ENCODE assay signal across 2 cellular contexts in the genomic region with DNA sequence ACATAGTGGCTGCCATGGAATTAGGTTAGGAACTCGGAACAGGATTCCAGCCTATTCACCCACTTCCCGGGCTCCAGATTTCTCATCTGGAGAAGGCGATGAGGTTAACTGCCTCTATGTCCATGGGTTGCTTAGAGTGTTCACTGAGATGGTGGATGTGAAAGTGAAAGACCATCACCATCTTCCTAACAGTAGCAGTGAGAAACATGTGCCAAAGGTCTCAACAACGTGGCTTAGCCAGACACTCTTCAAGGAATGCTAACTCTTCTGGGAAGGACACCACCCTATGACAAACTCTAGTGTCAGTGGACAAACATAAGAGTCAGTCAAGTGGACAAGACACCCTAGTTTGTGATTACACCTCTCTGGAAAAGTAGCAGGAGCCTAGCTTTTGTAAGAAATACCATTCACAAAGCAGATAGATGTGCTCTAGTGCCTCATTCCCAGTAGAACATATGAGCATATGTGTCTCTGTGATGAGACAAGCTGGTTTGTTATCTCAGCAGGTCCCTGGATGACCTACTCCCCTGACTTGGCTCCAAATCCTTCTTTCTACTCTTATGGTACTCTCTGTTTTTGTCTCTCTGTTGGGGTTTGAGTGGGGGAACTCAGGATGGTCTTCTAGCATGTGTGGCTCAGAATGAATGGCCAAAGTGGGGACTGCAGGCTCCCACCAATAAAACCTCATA.
TF ChIP-seq lines count a peak whose summit lies in the region.

No MANE protein-coding gene starts in this region.

TF ChIP-seq in GM12878, 131 proteins besides CTCF, POLR2A, EP300 and RAD21:
- no peak for TF ChIP-seq ZBED1 (IDR thresholded peaks at IDR 0.05; ENCODE audit: borderline replicate concordance)
- no peak for TF ChIP-seq KLF5 (IDR thresholded peaks at IDR 0.05; ENCODE audit: partially characterized antibody)
- TF ChIP-seq ESRRA (IDR thresholded peaks at IDR 0.05; ENCODE audit: low read length): no peak
- no peak for TF ChIP-seq DPF2 (IDR thresholded peaks at IDR 0.05)
- TF ChIP-seq, protein P1, sequence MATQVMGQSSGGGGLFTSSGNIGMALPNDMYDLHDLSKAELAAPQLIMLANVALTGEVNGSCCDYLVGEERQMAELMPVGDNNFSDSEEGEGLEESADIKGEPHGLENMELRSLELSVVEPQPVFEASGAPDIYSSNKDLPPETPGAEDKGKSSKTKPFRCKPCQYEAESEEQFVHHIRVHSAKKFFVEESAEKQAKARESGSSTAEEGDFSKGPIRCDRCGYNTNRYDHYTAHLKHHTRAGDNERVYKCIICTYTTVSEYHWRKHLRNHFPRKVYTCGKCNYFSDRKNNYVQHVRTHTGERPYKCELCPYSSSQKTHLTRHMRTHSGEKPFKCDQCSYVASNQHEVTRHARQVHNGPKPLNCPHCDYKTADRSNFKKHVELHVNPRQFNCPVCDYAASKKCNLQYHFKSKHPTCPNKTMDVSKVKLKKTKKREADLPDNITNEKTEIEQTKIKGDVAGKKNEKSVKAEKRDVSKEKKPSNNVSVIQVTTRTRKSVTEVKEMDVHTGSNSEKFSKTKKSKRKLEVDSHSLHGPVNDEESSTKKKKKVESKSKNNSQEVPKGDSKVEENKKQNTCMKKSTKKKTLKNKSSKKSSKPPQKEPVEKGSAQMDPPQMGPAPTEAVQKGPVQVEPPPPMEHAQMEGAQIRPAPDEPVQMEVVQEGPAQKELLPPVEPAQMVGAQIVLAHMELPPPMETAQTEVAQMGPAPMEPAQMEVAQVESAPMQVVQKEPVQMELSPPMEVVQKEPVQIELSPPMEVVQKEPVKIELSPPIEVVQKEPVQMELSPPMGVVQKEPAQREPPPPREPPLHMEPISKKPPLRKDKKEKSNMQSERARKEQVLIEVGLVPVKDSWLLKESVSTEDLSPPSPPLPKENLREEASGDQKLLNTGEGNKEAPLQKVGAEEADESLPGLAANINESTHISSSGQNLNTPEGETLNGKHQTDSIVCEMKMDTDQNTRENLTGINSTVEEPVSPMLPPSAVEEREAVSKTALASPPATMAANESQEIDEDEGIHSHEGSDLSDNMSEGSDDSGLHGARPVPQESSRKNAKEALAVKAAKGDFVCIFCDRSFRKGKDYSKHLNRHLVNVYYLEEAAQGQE (IDR thresholded peaks at IDR 0.05; ENCODE audit: low read depth, low read length): no peak
- TF ChIP-seq FOXM1 (IDR thresholded peaks at IDR 0.05; ENCODE audit: low read depth, low read length): no peak
- TF ChIP-seq POLR2AphosphoS5 (IDR thresholded peaks at IDR 0.05; ENCODE audit: low read length): no peak
- TF ChIP-seq, protein P2, sequence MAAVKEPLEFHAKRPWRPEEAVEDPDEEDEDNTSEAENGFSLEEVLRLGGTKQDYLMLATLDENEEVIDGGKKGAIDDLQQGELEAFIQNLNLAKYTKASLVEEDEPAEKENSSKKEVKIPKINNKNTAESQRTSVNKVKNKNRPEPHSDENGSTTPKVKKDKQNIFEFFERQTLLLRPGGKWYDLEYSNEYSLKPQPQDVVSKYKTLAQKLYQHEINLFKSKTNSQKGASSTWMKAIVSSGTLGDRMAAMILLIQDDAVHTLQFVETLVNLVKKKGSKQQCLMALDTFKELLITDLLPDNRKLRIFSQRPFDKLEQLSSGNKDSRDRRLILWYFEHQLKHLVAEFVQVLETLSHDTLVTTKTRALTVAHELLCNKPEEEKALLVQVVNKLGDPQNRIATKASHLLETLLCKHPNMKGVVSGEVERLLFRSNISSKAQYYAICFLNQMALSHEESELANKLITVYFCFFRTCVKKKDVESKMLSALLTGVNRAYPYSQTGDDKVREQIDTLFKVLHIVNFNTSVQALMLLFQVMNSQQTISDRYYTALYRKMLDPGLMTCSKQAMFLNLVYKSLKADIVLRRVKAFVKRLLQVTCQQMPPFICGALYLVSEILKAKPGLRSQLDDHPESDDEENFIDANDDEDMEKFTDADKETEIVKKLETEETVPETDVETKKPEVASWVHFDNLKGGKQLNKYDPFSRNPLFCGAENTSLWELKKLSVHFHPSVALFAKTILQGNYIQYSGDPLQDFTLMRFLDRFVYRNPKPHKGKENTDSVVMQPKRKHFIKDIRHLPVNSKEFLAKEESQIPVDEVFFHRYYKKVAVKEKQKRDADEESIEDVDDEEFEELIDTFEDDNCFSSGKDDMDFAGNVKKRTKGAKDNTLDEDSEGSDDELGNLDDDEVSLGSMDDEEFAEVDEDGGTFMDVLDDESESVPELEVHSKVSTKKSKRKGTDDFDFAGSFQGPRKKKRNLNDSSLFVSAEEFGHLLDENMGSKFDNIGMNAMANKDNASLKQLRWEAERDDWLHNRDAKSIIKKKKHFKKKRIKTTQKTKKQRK (IDR thresholded peaks at IDR 0.05; ENCODE audit: low read depth, low read length): no peak
- no peak for TF ChIP-seq CHD2 (IDR thresholded peaks at IDR 0.05; ENCODE audit: borderline replicate concordance, low read depth, low read length)
- no peak for TF ChIP-seq ETV6 (conservative IDR thresholded peaks at IDR 0.05 in 1 of 2, IDR thresholded peaks at IDR 0.05 in 1 of 2; ENCODE audit: borderline replicate concordance in 1 of 2, low read depth in 1 of 2)

TF ChIP-seq in H1, 55 proteins besides CTCF, POLR2A, EP300 and RAD21:
- TF ChIP-seq TEAD4 (IDR thresholded peaks at IDR 0.05; ENCODE audit: low read depth, low read length): no peak
- TF ChIP-seq, protein P3, sequence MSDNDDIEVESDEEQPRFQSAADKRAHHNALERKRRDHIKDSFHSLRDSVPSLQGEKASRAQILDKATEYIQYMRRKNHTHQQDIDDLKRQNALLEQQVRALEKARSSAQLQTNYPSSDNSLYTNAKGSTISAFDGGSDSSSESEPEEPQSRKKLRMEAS (IDR thresholded peaks at IDR 0.05): no peak
- TF ChIP-seq POLR2AphosphoS5 (IDR thresholded peaks at IDR 0.05; ENCODE audit: low read depth, low read length): no peak
- TF ChIP-seq SIX5 (IDR thresholded peaks at IDR 0.05; ENCODE audit: low read depth, low read length): no peak
- no peak for TF ChIP-seq GTF2F1 (IDR thresholded peaks at IDR 0.05; ENCODE audit: borderline replicate concordance, low read depth, low read length)
- TF ChIP-seq FOSL1 (IDR thresholded peaks at IDR 0.05; ENCODE audit: insufficient read depth, low read depth, low read length): no peak
- no peak for TF ChIP-seq RFX5 (IDR thresholded peaks at IDR 0.05; ENCODE audit: borderline replicate concordance, low read depth, low read length)
- TF ChIP-seq JUN (IDR thresholded peaks at IDR 0.05; ENCODE audit: low read depth, low read length): no peak
- no peak for TF ChIP-seq RBBP5 (IDR thresholded peaks at IDR 0.05; ENCODE audit: borderline replicate concordance, low read depth, low read length)
- TF ChIP-seq, protein P4, sequence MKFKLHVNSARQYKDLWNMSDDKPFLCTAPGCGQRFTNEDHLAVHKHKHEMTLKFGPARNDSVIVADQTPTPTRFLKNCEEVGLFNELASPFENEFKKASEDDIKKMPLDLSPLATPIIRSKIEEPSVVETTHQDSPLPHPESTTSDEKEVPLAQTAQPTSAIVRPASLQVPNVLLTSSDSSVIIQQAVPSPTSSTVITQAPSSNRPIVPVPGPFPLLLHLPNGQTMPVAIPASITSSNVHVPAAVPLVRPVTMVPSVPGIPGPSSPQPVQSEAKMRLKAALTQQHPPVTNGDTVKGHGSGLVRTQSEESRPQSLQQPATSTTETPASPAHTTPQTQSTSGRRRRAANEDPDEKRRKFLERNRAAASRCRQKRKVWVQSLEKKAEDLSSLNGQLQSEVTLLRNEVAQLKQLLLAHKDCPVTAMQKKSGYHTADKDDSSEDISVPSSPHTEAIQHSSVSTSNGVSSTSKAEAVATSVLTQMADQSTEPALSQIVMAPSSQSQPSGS (IDR thresholded peaks at IDR 0.05; ENCODE audit: low read length): no peak
- TF ChIP-seq, protein P5, sequence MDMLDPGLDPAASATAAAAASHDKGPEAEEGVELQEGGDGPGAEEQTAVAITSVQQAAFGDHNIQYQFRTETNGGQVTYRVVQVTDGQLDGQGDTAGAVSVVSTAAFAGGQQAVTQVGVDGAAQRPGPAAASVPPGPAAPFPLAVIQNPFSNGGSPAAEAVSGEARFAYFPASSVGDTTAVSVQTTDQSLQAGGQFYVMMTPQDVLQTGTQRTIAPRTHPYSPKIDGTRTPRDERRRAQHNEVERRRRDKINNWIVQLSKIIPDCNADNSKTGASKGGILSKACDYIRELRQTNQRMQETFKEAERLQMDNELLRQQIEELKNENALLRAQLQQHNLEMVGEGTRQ (IDR thresholded peaks at IDR 0.05; ENCODE audit: low read length): no peak
- no peak for TF ChIP-seq CHD1 (IDR thresholded peaks at IDR 0.05; ENCODE audit: low read depth, low read length)
- TF ChIP-seq SRF (IDR thresholded peaks at IDR 0.05; ENCODE audit: low read depth, low read length): no peak
- TF ChIP-seq, protein P6, sequence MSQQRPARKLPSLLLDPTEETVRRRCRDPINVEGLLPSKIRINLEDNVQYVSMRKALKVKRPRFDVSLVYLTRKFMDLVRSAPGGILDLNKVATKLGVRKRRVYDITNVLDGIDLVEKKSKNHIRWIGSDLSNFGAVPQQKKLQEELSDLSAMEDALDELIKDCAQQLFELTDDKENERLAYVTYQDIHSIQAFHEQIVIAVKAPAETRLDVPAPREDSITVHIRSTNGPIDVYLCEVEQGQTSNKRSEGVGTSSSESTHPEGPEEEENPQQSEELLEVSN (IDR thresholded peaks at IDR 0.05): no peak
- no peak for TF ChIP-seq CBX8 (IDR thresholded peaks at IDR 0.05; ENCODE audit: borderline replicate concordance, low read depth, low read length)
- TF ChIP-seq BCL11A (IDR thresholded peaks at IDR 0.05; ENCODE audit: low read depth in 2 of 2, low read length in 2 of 2): no peak
- TF ChIP-seq TBP (IDR thresholded peaks at IDR 0.05; ENCODE audit: low read depth, low read length): no peak
